Comparison of ENCODE assay signal across 10 cellular contexts in the genomic region with DNA sequence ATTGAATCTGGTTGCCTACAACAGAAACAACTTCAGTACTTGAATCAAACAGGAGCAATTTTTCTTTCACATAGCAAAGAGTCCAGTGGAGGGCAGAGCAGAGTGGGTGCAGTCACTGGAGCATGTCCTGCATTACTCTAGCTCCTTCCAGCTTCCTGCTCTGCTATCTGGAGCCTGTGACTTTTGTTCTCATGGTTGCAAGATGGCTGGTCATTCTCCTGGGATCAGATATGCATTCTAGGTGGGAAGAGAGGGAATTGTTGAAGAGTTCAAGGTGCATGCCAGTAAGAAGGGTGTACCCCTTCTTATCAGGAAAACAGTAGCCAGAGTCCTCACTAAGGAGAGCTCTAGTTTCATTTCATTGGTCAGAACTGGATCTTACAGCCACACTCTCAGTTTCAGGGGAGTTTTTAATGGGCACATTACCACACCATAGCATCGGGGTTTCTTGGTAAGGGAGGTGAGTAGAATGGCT. TPM values are rescaled to one million over a fixed set of nuclear protein-coding genes. Genes with fewer than 3 reads are reported as not detected.
DNase-seq lines count a peak whose midpoint lies in the region; ATAC-seq and TF ChIP-seq lines count a peak whose summit lies in the region.
"Had no signal": no experiment of that assay in that cellular context is flagged by ENCODE, and none has a peak within 500 bp of the region (broad histone marks: within the 10 kb centered on the region; RNA-seq: fewer than 3 reads in every experiment).

No MANE protein-coding gene starts in this region.

- no peaks in the 10 kb centered on the region for H3K36me3 ChIP-seq in mucosa of descending colon (ENCODE audit: low read depth)

- intact Hi-C loops in mucosa of descending colon (cut with DNase I, micrococcal nuclease) = no loop called here

- H3K4me1 ChIP-seq in mucosa of descending colon (ENCODE audit: low read depth) = peaks cover 2% of the 10 kb centered on the region

- H3K9me3 ChIP-seq in mucosa of descending colon = no peaks in the 10 kb centered on the region

- TF ChIP-seq CTCF in GM12872 (IDR thresholded peaks at IDR 0.05; ENCODE audit: insufficient read depth, low read depth, low read length) (0 out of 3 replicates have a peak, but pooled peaks have one; percentile 17), mucosa of descending colon (IDR thresholded peaks at IDR 0.05) (no peak)

- peak; percentile 47 for ATAC-seq in GM21526 (IDR thresholded peaks at IDR 0.05; ENCODE audit: low FRiP score, unreplicated experiment)
- ATAC-seq in mucosa of descending colon = peak; percentile 73
- ATAC-seq in GM19035 (IDR thresholded peaks at IDR 0.05; ENCODE audit: unreplicated experiment) = no peak
- ATAC-seq: CD8-positive, alpha-beta T cell; PC-3 had no signal

- H3K4me3 ChIP-seq in mucosa of descending colon = no peak overlapping the region

- DNase-seq in HK-2 (ENCODE audit: unreplicated experiment) (peak; percentile 21), mucosa of descending colon (no peak), NCI-H526 treated with DMSO at 0.1 percent for 48 hours (lab: John Stamatoyannopoulos, UW) (no peak), D341Med (ENCODE audit: low spot score) (no peak)
- DNase-seq in effector CD4-positive, alpha-beta T cell = no peak
- DNase-seq: CD8-positive, alpha-beta T cell; PC-3 had no signal

RNA-seq across cellular contexts. Expression of a gene that starts 8.0 kb away (rescaled TPM):
- 10 to 100 TPM; 27.3 to 64.0 (median 27.5) TPM for total RNA-seq in mucosa of descending colon

RNA-seq across cellular contexts. Expression of a gene that starts 11.8 kb away (rescaled TPM):
- total RNA-seq in mucosa of descending colon = 10 to 100 TPM in 1 of 3 donors, 1 to 10 TPM in 2; 5.2 to 13.0 (median 5.7) TPM
